8 cellular contexts compared by ENCODE assay signal in the genomic region with DNA sequence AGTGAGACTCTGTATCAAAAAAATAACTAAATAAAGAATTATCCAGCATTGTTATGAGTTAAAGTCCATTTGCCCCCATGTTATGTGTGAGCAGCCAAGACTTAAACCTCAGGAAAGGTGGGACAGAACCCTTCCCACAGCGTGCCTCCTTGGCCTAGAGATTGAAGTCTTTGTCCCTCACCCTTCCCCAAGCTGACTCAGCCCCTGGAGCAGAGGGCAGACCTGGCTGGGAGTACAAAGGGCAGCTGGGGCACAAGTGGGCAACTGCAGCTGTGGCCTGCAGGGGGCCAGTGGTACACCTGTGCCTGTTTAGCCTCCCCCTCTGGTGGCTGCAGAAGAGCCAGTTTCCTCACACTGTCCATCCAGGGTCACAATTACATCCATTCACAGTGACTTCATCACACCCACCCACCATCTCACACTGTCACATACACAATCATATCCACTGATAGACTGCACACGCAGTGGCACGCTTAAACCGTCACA. TPM values are rescaled to one million over a fixed set of nuclear protein-coding genes. Genes with fewer than 3 reads are reported as not detected.
A peak's percentile ranks its signal among the peaks of the same experiment; 100 is the strongest.
DNase-seq lines count a peak whose midpoint lies in the region; ATAC-seq and TF ChIP-seq lines count a peak whose summit lies in the region.

No MANE protein-coding gene starts in this region.

- H3K4me2 ChIP-seq in mesenchymal stem cell (ENCODE audit: low read length, poor library complexity, severe bottlenecking), result peak overlapping the region; percentile 64

- H3K36me3 Mint-ChIP-seq in dendritic cell treated with granulocyte-macrophage colony-stimulating factor and Interleukin-4, amounts not matched to agents 40 ng/mL and 50 ng/mL, for 4 days (ENCODE audit: low read depth), result peaks cover 20% of the 10 kb centered on the region

- DNase-seq in ELR (ENCODE audit: low read depth) (peak; percentile 65), SHP77 (lab: John Stamatoyannopoulos, UW) (peak; percentile 72 to 83), mesenchymal stem cell (no peak), upper lobe of right lung (peak; percentile 76), EL (no peak)

- peak overlapping the region in 1 of 2 experiments; percentile 20 for H3K23ac ChIP-seq in mesenchymal stem cell (ENCODE audit: low read length in 2 of 2)

- ATAC-seq in GM19452 (IDR thresholded peaks at IDR 0.05; ENCODE audit: unreplicated experiment), result peak; percentile 55
- ATAC-seq in HG03439 (IDR thresholded peaks at IDR 0.05; ENCODE audit: unreplicated experiment), result peak; percentile 41
- peak; percentile 46 for ATAC-seq in upper lobe of right lung

- H3K18ac ChIP-seq in mesenchymal stem cell (ENCODE audit: low read depth in 1 of 2, low read length in 2 of 2), result peak overlapping the region; percentile 94 to 96

- H3K4me3 ChIP-seq in mesenchymal stem cell (ENCODE audit: insufficient read depth in 1 of 2, low read depth in 1 of 2, low read length in 2 of 2), result peak overlapping the region; percentile 59 to 95
- peak overlapping the region; percentile 70 for H3K4me3 ChIP-seq in upper lobe of right lung

- H3K4ac ChIP-seq in mesenchymal stem cell (ENCODE audit: low read depth in 1 of 2, low read length in 2 of 2), result peak overlapping the region; percentile 16 to 77

- peak; percentile 50 for TF ChIP-seq CTCF in upper lobe of right lung (IDR thresholded peaks at IDR 0.05)

- H3K14ac ChIP-seq in mesenchymal stem cell (ENCODE audit: low read length in 2 of 2), result peak overlapping the region in 1 of 2 experiments; percentile 97

- H4K8ac ChIP-seq in mesenchymal stem cell (ENCODE audit: low read length), result peak overlapping the region; percentile 94

- H2BK120ac ChIP-seq in mesenchymal stem cell (ENCODE audit: low read depth, low read length), result no peak overlapping the region

- peak overlapping the region; percentile 54 for H2AFZ ChIP-seq in mesenchymal stem cell (ENCODE audit: low read depth, low read length)

- no peaks in the 10 kb centered on the region for H3K9me3 Mint-ChIP-seq in dendritic cell treated with granulocyte-macrophage colony-stimulating factor and Interleukin-4, amounts not matched to agents 40 ng/mL and 50 ng/mL, for 4 days

- H3K27me3 ChIP-seq in mesenchymal stem cell (ENCODE audit: control insufficient read depth in 1 of 2, insufficient read depth in 1 of 2, low read length in 2 of 2) (no peaks in the 10 kb centered on the region), upper lobe of right lung (no peaks in the 10 kb centered on the region)

- H3K27ac Mint-ChIP-seq in dendritic cell treated with granulocyte-macrophage colony-stimulating factor and Interleukin-4, amounts not matched to agents 40 ng/mL and 50 ng/mL, for 4 days, result peak overlapping the region; percentile 90

- intact Hi-C loops in dendritic cell treated with granulocyte-macrophage colony-stimulating factor and Interleukin-4, amounts not matched to agents 40 ng/mL and 50 ng/mL, for 4 days (cut with micrococcal nuclease), result no loop called here
- intact Hi-C loops in upper lobe of right lung (cut with DNase I), result no loop called here

- H2AK5ac ChIP-seq in mesenchymal stem cell (ENCODE audit: low read length, severe bottlenecking), result no peak overlapping the region

- H2BK12ac ChIP-seq in mesenchymal stem cell (ENCODE audit: low read length in 2 of 2), result peak overlapping the region; percentile 82 to 86

- peak overlapping the region; percentile 83 for H4K91ac ChIP-seq in mesenchymal stem cell (ENCODE audit: low read length)

- peaks cover 0 to 22% of the 10 kb centered on the region in 2 experiments for H3K36me3 ChIP-seq in mesenchymal stem cell (ENCODE audit: control insufficient read depth in 1 of 2, insufficient read depth in 2 of 2, low read depth in 1 of 2, low read length in 2 of 2)
- no peaks in the 10 kb centered on the region for H3K36me3 ChIP-seq in upper lobe of right lung

- H3K9ac ChIP-seq in mesenchymal stem cell (ENCODE audit: low read length), result peak overlapping the region; percentile 92

- H3K9me3 ChIP-seq in mesenchymal stem cell (ENCODE audit: control insufficient read depth, low read length) (no peaks in the 10 kb centered on the region), upper lobe of right lung (no peaks in the 10 kb centered on the region)

- no peaks in the 10 kb centered on the region for H3K27me3 Mint-ChIP-seq in dendritic cell treated with granulocyte-macrophage colony-stimulating factor and Interleukin-4, amounts not matched to agents 40 ng/mL and 50 ng/mL, for 4 days

- WGBS in mesenchymal stem cell, result 6% methylated on average over 4 of the region's 4 CpGs

- peaks cover 49% of the 10 kb centered on the region for H3K4me1 Mint-ChIP-seq in dendritic cell treated with granulocyte-macrophage colony-stimulating factor and Interleukin-4, amounts not matched to agents 40 ng/mL and 50 ng/mL, for 4 days (ENCODE audit: low read depth)

- H3K4me1 ChIP-seq in mesenchymal stem cell (ENCODE audit: control insufficient read depth, insufficient read depth, low read depth, low read length) (peaks cover 17% of the 10 kb centered on the region), upper lobe of right lung (peaks cover 24% of the 10 kb centered on the region)

- H3K4me3 Mint-ChIP-seq in dendritic cell treated with granulocyte-macrophage colony-stimulating factor and Interleukin-4, amounts not matched to agents 40 ng/mL and 50 ng/mL, for 4 days, result peak overlapping the region; percentile 89

- H3K79me1 ChIP-seq in mesenchymal stem cell (replicated peaks; ENCODE audit: low read length, poor library complexity, severe bottlenecking), result peaks cover 12% of the 10 kb centered on the region

- H2BK5ac ChIP-seq in mesenchymal stem cell (ENCODE audit: low read depth, low read length, poor library complexity, severe bottlenecking), result no peak overlapping the region

- H3K27ac ChIP-seq in mesenchymal stem cell (ENCODE audit: low read length, poor library complexity, severe bottlenecking) (peak overlapping the region; percentile 75), upper lobe of right lung (peak overlapping the region; percentile 93)

- no peak overlapping the region for H2BK15ac ChIP-seq in mesenchymal stem cell (ENCODE audit: low read depth, poor library complexity, severe bottlenecking)

RNA-seq across cellular contexts. Expression of a gene that starts 0.9 kb away (rescaled TPM):
- 14.0 TPM for polyA plus RNA-seq in mesenchymal stem cell (2013, experiment 1 of 2)
- polyA plus RNA-seq in mesenchymal stem cell (2013, experiment 2 of 2), result 14.7 TPM
- 26.5 TPM for total RNA-seq in upper lobe of right lung

RNA-seq across cellular contexts. Expression of a gene that starts 7.5 kb away (rescaled TPM):
- polyA plus RNA-seq in mesenchymal stem cell (2013, experiment 1 of 2), result 19.9 TPM
- 19.9 TPM for polyA plus RNA-seq in mesenchymal stem cell (2013, experiment 2 of 2)
- 17.9 TPM for total RNA-seq in upper lobe of right lung

RNA-seq across cellular contexts. Expression of a gene that starts 8.5 kb away (rescaled TPM):
- polyA plus RNA-seq in mesenchymal stem cell (2013, experiment 1 of 2), result 15.5 TPM
- polyA plus RNA-seq in mesenchymal stem cell (2013, experiment 2 of 2), result 15.1 TPM
- total RNA-seq in upper lobe of right lung, result 55.9 TPM

RNA-seq across cellular contexts. Expression of a gene that starts 13.3 kb away (rescaled TPM):
- 1,869 TPM for polyA plus RNA-seq in mesenchymal stem cell (2013, experiment 1 of 2)
- 1,864 TPM for polyA plus RNA-seq in mesenchymal stem cell (2013, experiment 2 of 2)
- 810 TPM for total RNA-seq in upper lobe of right lung

RNA-seq across cellular contexts. Expression of a gene that starts 15.1 kb away (rescaled TPM):
- 32.5 TPM for polyA plus RNA-seq in mesenchymal stem cell (2013, experiment 1 of 2)
- polyA plus RNA-seq in mesenchymal stem cell (2013, experiment 2 of 2), result 31.0 TPM
- 37.1 TPM for total RNA-seq in upper lobe of right lung

Comparison
In these comparisons a context has a peak if more than half of its experiments do, and no peak if none do; other contexts are left out.
1. DNase-seq: peak in ELR (single experiment), SHP77 (2 of 2) and upper lobe of right lung (single experiment); none in mesenchymal stem cell (single experiment) and EL (single experiment).
2. Peak in every context shown above with its lines, with median percentiles within 50 percentile points of each other: ATAC-seq.